1 cellular context compared by ENCODE assay signal in the genomic region with DNA sequence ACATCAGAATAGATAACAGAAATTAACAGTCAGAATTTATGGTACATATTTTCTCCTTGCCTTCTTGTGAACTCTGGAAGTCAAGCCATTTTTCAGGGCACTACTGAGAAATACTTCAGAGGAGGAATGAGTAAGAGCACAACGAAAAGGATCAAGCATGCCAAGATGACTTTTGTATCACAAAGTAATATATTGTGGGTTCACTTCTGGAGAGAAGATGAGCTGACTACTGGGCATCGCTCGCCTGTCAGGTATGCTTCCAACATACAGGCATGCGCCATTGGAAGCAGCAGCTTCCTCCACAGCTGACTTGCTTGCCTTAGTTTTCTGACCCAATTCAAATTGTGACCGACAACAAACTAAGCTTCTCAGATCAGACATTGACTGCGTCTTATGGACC.
TF ChIP-seq lines count a peak whose summit lies in the region.

No MANE protein-coding gene starts in this region.

TF ChIP-seq in A549, 52 proteins besides CTCF, POLR2A, EP300 and RAD21 (continued from another document):
- TF ChIP-seq, protein P1, sequence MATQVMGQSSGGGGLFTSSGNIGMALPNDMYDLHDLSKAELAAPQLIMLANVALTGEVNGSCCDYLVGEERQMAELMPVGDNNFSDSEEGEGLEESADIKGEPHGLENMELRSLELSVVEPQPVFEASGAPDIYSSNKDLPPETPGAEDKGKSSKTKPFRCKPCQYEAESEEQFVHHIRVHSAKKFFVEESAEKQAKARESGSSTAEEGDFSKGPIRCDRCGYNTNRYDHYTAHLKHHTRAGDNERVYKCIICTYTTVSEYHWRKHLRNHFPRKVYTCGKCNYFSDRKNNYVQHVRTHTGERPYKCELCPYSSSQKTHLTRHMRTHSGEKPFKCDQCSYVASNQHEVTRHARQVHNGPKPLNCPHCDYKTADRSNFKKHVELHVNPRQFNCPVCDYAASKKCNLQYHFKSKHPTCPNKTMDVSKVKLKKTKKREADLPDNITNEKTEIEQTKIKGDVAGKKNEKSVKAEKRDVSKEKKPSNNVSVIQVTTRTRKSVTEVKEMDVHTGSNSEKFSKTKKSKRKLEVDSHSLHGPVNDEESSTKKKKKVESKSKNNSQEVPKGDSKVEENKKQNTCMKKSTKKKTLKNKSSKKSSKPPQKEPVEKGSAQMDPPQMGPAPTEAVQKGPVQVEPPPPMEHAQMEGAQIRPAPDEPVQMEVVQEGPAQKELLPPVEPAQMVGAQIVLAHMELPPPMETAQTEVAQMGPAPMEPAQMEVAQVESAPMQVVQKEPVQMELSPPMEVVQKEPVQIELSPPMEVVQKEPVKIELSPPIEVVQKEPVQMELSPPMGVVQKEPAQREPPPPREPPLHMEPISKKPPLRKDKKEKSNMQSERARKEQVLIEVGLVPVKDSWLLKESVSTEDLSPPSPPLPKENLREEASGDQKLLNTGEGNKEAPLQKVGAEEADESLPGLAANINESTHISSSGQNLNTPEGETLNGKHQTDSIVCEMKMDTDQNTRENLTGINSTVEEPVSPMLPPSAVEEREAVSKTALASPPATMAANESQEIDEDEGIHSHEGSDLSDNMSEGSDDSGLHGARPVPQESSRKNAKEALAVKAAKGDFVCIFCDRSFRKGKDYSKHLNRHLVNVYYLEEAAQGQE (IDR thresholded peaks at IDR 0.05) = no peak
- TF ChIP-seq SMC3 (IDR thresholded peaks at IDR 0.05) = no peak
- no peak for TF ChIP-seq HEYL (CRISPR knock-in tag; IDR thresholded peaks at IDR 0.05)
- no peak for TF ChIP-seq ZC3H11A (IDR thresholded peaks at IDR 0.05)
- TF ChIP-seq, protein P2, sequence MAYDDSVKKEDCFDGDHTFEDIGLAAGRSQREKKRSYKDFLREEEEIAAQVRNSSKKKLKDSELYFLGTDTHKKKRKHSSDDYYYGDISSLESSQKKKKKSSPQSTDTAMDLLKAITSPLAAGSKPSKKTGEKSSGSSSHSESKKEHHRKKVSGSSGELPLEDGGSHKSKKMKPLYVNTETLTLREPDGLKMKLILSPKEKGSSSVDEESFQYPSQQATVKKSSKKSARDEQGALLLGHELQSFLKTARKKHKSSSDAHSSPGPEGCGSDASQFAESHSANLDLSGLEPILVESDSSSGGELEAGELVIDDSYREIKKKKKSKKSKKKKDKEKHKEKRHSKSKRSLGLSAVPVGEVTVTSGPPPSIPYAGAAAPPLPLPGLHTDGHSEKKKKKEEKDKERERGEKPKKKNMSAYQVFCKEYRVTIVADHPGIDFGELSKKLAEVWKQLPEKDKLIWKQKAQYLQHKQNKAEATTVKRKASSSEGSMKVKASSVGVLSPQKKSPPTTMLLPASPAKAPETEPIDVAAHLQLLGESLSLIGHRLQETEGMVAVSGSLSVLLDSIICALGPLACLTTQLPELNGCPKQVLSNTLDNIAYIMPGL (CRISPR knock-in tag; IDR thresholded peaks at IDR 0.05; ENCODE audit: borderline replicate concordance) = no peak
- no peak for TF ChIP-seq EHMT2 (IDR thresholded peaks at IDR 0.05; ENCODE audit: low read depth)
- no peak for TF ChIP-seq HOXB13 (CRISPR knock-in tag; IDR thresholded peaks at IDR 0.05; ENCODE audit: low read depth)
TF ChIP-seq in A549: peak in this region for 0.
